In genomic region chr4:115763051-115763450, GRCh38 we compare ENCODE assay signal across 21 cellular contexts.
DNase-seq lines count a peak whose midpoint lies in the region; ATAC-seq and TF ChIP-seq lines count a peak whose summit lies in the region.
"Had no signal": no experiment of that assay in that cellular context is flagged by ENCODE, and none has a peak within 500 bp of the region (broad histone marks: within the 10 kb centered on the region; RNA-seq: fewer than 3 reads in every experiment).

No MANE protein-coding gene starts in this region.

- H3K27me3 ChIP-seq in foreskin keratinocyte = no peaks in the 10 kb centered on the region
- H3K27me3 ChIP-seq: BLaER1 treated with 17β-estradiol and CSF1 and Interleukin-3, amounts not matched to agents 10 nM and 100 nM had no signal

- no peak overlapping the region for H3K27ac ChIP-seq in RWPE1
- no peak overlapping the region for H3K27ac ChIP-seq in foreskin keratinocyte
- H3K27ac ChIP-seq: A549; BLaER1 treated with 17β-estradiol and CSF1 and Interleukin-3, amounts not matched to agents 10 nM and 100 nM; GM23248 had no signal

- POLR2A ChIA-PET in RWPE1 (lab: Yijun Ruan, JAX; ENCODE audit: low non-redundant PET) = no interaction called here

- CTCF ChIA-PET in RWPE1 (lab: Yijun Ruan, JAX) = no interaction called here

- ATAC-seq in foreskin keratinocyte (peak; percentile 93), GM21526 (IDR thresholded peaks at IDR 0.05; ENCODE audit: low FRiP score, unreplicated experiment) (no peak), HG02852 (IDR thresholded peaks at IDR 0.05; ENCODE audit: unreplicated experiment) (no peak)
- ATAC-seq: A549 had no signal

- no peak for TF ChIP-seq CTCF in RWPE1 (conservative IDR thresholded peaks at IDR 0.05; ENCODE audit: low read depth)
- no peak for TF ChIP-seq CTCF in epithelial cell of esophagus (IDR thresholded peaks at IDR 0.05; ENCODE audit: insufficient read depth, low read depth, low read length, missing control alignments)
- no peak for TF ChIP-seq CTCF in foreskin keratinocyte (conservative IDR thresholded peaks at IDR 0.05)

- peaks cover 3% of the 10 kb centered on the region for H3K4me1 ChIP-seq in foreskin keratinocyte
- H3K4me1 ChIP-seq: A549; BE2C; BLaER1 treated with 17β-estradiol and CSF1 and Interleukin-3, amounts not matched to agents 10 nM and 100 nM had no signal

- H3K4me3 ChIP-seq in epithelial cell of esophagus (ENCODE audit: low read length) = no peak overlapping the region
- H3K4me3 ChIP-seq: A549; BLaER1 treated with 17β-estradiol and CSF1 and Interleukin-3, amounts not matched to agents 10 nM and 100 nM; GM23248 had no signal

- DNase-seq in HPDE6-E6E7 (ENCODE audit: extremely low spot score) (peak; percentile 1), RWPE1 (ENCODE audit: low spot score) (peak; percentile 5), epithelial cell of esophagus (ENCODE audit: low read depth) (peak; percentile 75), foreskin keratinocyte (peak; percentile 83 to 93), DMS53 (lab: John Stamatoyannopoulos, UW) (no peak)
- DNase-seq: 8988T; ACHN; AML-193; BE2C; CD4-positive, alpha-beta T cell; CD8-positive, alpha-beta memory T cell; DMS 273 treated with DMSO at 0.1 percent for 48 hours; DMS79 treated with DMSO at 0.1 percent for 48 hours; GF-D8; GM23248; H7; HCEC 1CT had no signal
